Comparison of ENCODE assay signal across 26 cellular contexts in genomic region chr15:83549563-83549962, GRCh38.
DNase-seq lines count a peak whose midpoint lies in the region; ATAC-seq, FAIRE-seq and TF ChIP-seq lines count a peak whose summit lies in the region.
"Had no signal": no experiment of that assay in that cellular context is flagged by ENCODE, and none has a peak within 500 bp of the region (broad histone marks: within the 10 kb centered on the region; RNA-seq: fewer than 3 reads in every experiment).

No MANE protein-coding gene starts in this region.

- intact Hi-C loops in K562 (cut with micrococcal nuclease): no loop called here

- H3K27ac ChIP-seq in K562 (ENCODE audit: extremely low read depth, low read depth, low read length): no peak overlapping the region
- no peak overlapping the region for H3K27ac ChIP-seq in hepatocyte
- H3K27ac ChIP-seq in temporal lobe (ENCODE audit: low read depth, low read length): peak overlapping the region; percentile 32
- no peak overlapping the region for H3K27ac ChIP-seq in Peyer's patch
- H3K27ac ChIP-seq: BLaER1 had no signal

- no peak overlapping the region for H3K27ac Mint-ChIP-seq in progenitor cell of endocrine pancreas
- H3K27ac Mint-ChIP-seq: CD4-positive, CD25-positive, alpha-beta regulatory T cell had no signal

- H3K4me1 Mint-ChIP-seq in progenitor cell of endocrine pancreas (ENCODE audit: low read depth): peaks cover 7% of the 10 kb centered on the region
- H3K4me1 Mint-ChIP-seq: CD4-positive, CD25-positive, alpha-beta regulatory T cell had no signal

- H3K4me1 ChIP-seq in K562 (replicated peaks in 1 of 2; ENCODE audit: control insufficient read depth in 2 of 2, insufficient read depth in 2 of 2, low read length in 2 of 2) (peaks cover 0 to 7% of the 10 kb centered on the region in 2 experiments; a peak in 2 of 5 replicates), hepatocyte (ENCODE audit: insufficient read depth) (no peaks in the 10 kb centered on the region), Peyer's patch (no peaks in the 10 kb centered on the region)
- H3K4me1 ChIP-seq: BLaER1 had no signal

- DNase-seq in MV-4-11 (lab: John Stamatoyannopoulos, UW) (peak; percentile 33), K562 (ENCODE audit: extremely low read depth in 1 of 4, low spot score in 3 of 4) (no peak), hepatocyte (ENCODE audit: low spot score) (peak; percentile 16), progenitor cell of endocrine pancreas (ENCODE audit: low spot score, unreplicated experiment) (no peak), Peyer's patch (no peak)
- DNase-seq: CD4-positive, CD25-positive, alpha-beta regulatory T cell; DMS153; DND-41; H7; KG1; MG63; NCI-H1092; NCI-H1417 treated with DMSO at 0.1 percent for 48 hours; NCI-H1694 treated with DMSO at 0.1 percent for 48 hours; NCI-H2081; NCI-H2171; NCI-H226; NCI-H510A; NCI-H69; SHP77 treated with DMSO at 0.1 percent for 48 hours had no signal

- no peak for TF ChIP-seq EP300 in K562 (IDR thresholded peaks at IDR 0.05; ENCODE audit: low read length)

- no TSS peak for BruUV-seq in K562 (replicated peaks; lab: Mats Ljungman, UMichigan)

- H4K20me1 ChIP-seq in K562 (replicated peaks; ENCODE audit: control insufficient read depth, insufficient read depth, low read length) (no peaks in the 10 kb centered on the region; the same call in 1 of the 2 replicates), hepatocyte (ENCODE audit: insufficient read depth, poor library complexity, severe bottlenecking) (no peaks in the 10 kb centered on the region)
- H4K20me1 ChIP-seq: BLaER1 had no signal

- no peak for TF ChIP-seq CTCF in K562 (IDR thresholded peaks at IDR 0.05 in 2 of 3, conservative IDR thresholded peaks at IDR 0.05 in 1 of 3; ENCODE audit: insufficient read depth in 2 of 3, low read depth in 1 of 3, low read length in 3 of 3)
- no peak for TF ChIP-seq CTCF in hepatocyte (IDR thresholded peaks at IDR 0.05; ENCODE audit: poor library complexity)
- TF ChIP-seq CTCF in progenitor cell of endocrine pancreas (IDR thresholded peaks at IDR 0.05; ENCODE audit: unreplicated experiment): no peak
- no peak for TF ChIP-seq CTCF in Peyer's patch (IDR thresholded peaks at IDR 0.05)

- no peak overlapping the region for H3K4me2 ChIP-seq in K562 (ENCODE audit: insufficient read depth, low read length)
- no peak overlapping the region for H3K4me2 ChIP-seq in hepatocyte
- H3K4me2 ChIP-seq: BLaER1 had no signal

- H3K9me2 ChIP-seq in hepatocyte (replicated peaks; ENCODE audit: insufficient read depth): no peaks in the 10 kb centered on the region

- H3K4me3 ChIP-seq in K562 (no peak overlapping the region), hepatocyte (no peak overlapping the region), Peyer's patch (no peak overlapping the region)
- H3K4me3 ChIP-seq: BLaER1, MG63 had no signal

- FAIRE-seq in K562 (lab: Jason Lieb, UNC): no peak
- FAIRE-seq: A204.1, GM18507, HTR-8/SVneo had no signal

- TF ChIP-seq POLR2A in K562 (conservative IDR thresholded peaks at IDR 0.05) (no peak), Peyer's patch (IDR thresholded peaks at IDR 0.05) (no peak)

- H2AFZ ChIP-seq in K562 (ENCODE audit: low read depth, low read length) (no peak overlapping the region), hepatocyte (no peak overlapping the region)

- H3K27me3 ChIP-seq in K562 (ENCODE audit: control insufficient read depth in 2 of 2, insufficient read depth in 2 of 2, low read length in 2 of 2) (no peaks in the 10 kb centered on the region), hepatocyte (no peaks in the 10 kb centered on the region), Peyer's patch (no peaks in the 10 kb centered on the region)
- H3K27me3 ChIP-seq: BLaER1, MG63 had no signal

- no peaks in the 10 kb centered on the region for H3K27me3 Mint-ChIP-seq in progenitor cell of endocrine pancreas

- ATAC-seq in K562: no peak
- ATAC-seq in HG02642 (IDR thresholded peaks at IDR 0.05; ENCODE audit: poor library complexity, unreplicated experiment): no peak

- H3K9me3 Mint-ChIP-seq in progenitor cell of endocrine pancreas (ENCODE audit: low read depth): no peaks in the 10 kb centered on the region

- H3K36me3 Mint-ChIP-seq in progenitor cell of endocrine pancreas (ENCODE audit: insufficient read depth): no peaks in the 10 kb centered on the region
- H3K36me3 Mint-ChIP-seq: CD4-positive, CD25-positive, alpha-beta regulatory T cell had no signal

- H3K9ac ChIP-seq in K562 (ENCODE audit: insufficient read depth in 1 of 2, low read depth in 2 of 2, low read length in 2 of 2): no peak overlapping the region
- H3K9ac ChIP-seq: BLaER1 had no signal

- POLR2A ChIA-PET in K562 (lab: Yijun Ruan, JAX): interaction anchor here (0.9 kb wide), 1 partner anchor 8 kb away, joined by 3 read pairs; no protein-coding TSS in a partner anchor

- no peaks in the 10 kb centered on the region for H3K9me3 ChIP-seq in K562 (replicated peaks; ENCODE audit: control insufficient read depth, insufficient read depth, low read depth, low read length)
- no peaks in the 10 kb centered on the region for H3K9me3 ChIP-seq in hepatocyte (ENCODE audit: low read depth)
- no peaks in the 10 kb centered on the region for H3K9me3 ChIP-seq in Peyer's patch
- H3K9me3 ChIP-seq: BLaER1 had no signal

- CTCF ChIA-PET in K562 (lab: Yijun Ruan, JAX; ENCODE audit: low intra/inter-chr PET ratio): no interaction called here

- H3K4me3 Mint-ChIP-seq in progenitor cell of endocrine pancreas (ENCODE audit: low read depth): no peak overlapping the region
- H3K4me3 Mint-ChIP-seq: CD4-positive, CD25-positive, alpha-beta regulatory T cell had no signal

- no peak for TF ChIP-seq RAD21 in K562 (CRISPR knock-in tag; conservative IDR thresholded peaks at IDR 0.05 in 1 of 2, IDR thresholded peaks at IDR 0.05 in 1 of 2)

- H3K79me2 ChIP-seq in K562 (ENCODE audit: control insufficient read depth, insufficient read depth, low read length): no peaks in the 10 kb centered on the region; the same call in 1 of the 3 replicates
- H3K79me2 ChIP-seq in hepatocyte: no peaks in the 10 kb centered on the region

- no peaks in the 10 kb centered on the region for H3K9me1 ChIP-seq in K562 (ENCODE audit: control insufficient read depth, insufficient read depth, low read length)

- in situ Hi-C loops in K562 (cut with MboI): no loop called here

- H3K36me3 ChIP-seq in K562 (ENCODE audit: control insufficient read depth, insufficient read depth, low read length): no peaks in the 10 kb centered on the region
- peaks cover 2% of the 10 kb centered on the region for H3K36me3 ChIP-seq in hepatocyte (replicated peaks; ENCODE audit: insufficient read depth, low read depth)
- no peaks in the 10 kb centered on the region for H3K36me3 ChIP-seq in Peyer's patch
- H3K36me3 ChIP-seq: BLaER1, MG63 had no signal

TF ChIP-seq in K562, 482 proteins besides CTCF, POLR2A, EP300 and RAD21 (continues in another document):
- TF ChIP-seq NR0B1 (IDR thresholded peaks at IDR 0.05; ENCODE audit: partially characterized antibody) (no peak), ELK3 (CRISPR knock-in tag; IDR thresholded peaks at IDR 0.05) (no peak), ZNF655 (CRISPR knock-in tag; IDR thresholded peaks at IDR 0.05) (no peak)

Comparison
In these comparisons a context has a peak if more than half of its experiments do, and no peak if none do; other contexts are left out.
1. DNase-seq: peak in MV-4-11 (single experiment) and hepatocyte (single experiment); none in K562 (0 of 4), progenitor cell of endocrine pancreas (single experiment) and Peyer's patch (0 of 3).